In the genomic region with DNA sequence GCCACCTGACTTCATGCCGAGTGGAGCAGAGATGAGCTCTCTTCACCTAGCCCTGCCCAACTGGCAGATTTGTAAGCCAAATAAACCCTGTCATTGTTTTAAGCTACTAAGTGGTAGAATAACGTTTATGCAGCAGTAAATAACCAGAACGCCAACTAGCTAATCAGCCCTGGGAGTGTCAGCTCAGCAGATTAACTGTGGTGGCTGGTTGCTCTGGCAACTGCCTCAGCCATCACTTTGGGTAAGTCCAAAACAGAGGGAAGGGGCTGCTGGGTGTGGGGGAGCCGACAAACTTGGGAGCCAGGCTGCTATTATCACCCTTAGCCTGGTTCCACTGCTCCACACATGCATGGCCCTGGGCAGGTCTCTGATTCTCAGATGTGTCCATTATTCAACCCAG, we compare ENCODE assay signal across 16 cellular contexts.
"Had no signal": no experiment of that assay in that cellular context is flagged by ENCODE, and none has a peak within 500 bp of the region (broad histone marks: within the 10 kb centered on the region; RNA-seq: fewer than 3 reads in every experiment).

No MANE protein-coding gene starts in this region.

- H3K4me3 ChIP-seq: ascending aorta, heart right ventricle, left lung, prostate gland, right lobe of liver, tibial nerve had no signal

- H3K4me1 ChIP-seq: ascending aorta, heart right ventricle, left lung, prostate gland, tibial nerve had no signal

- DNase-seq: activated CD4-positive, alpha-beta memory T cell treated with anti-CD3 and anti-CD28 coated beads for 36 hours; activated naive CD4-positive, alpha-beta T cell; activated naive CD8-positive, alpha-beta T cell treated with anti-CD3 and anti-CD28 coated beads, Interleukin-2, amount 50 U/mL, for 24 hours; heart right ventricle; islet precursor cell; left lung; right lobe of liver; T-helper 9 cell had no signal

- H3K27me3 Mint-ChIP-seq: activated naive CD8-positive, alpha-beta T cell treated with anti-CD3 and anti-CD28 coated beads, Interleukin-2, amount 50 U/mL, for 24 hours had no signal

- H3K27ac Mint-ChIP-seq: activated CD4-positive, alpha-beta memory T cell treated with anti-CD3 and anti-CD28 coated beads for 36 hours; activated naive CD8-positive, alpha-beta T cell treated with anti-CD3 and anti-CD28 coated beads, Interleukin-2, amount 50 U/mL, for 24 hours; activated T-helper 1 cell treated with anti-CD3 and anti-CD28 coated beads, Interleukin-12 subunit alpha, Interleukin-12 subunit beta, Interleukin-2, Interleukin-4 antibody, amounts not matched to agents 30 ng/mL and 10 ng/mL and 1 ng/mL, durations not matched to agents 14 hours and 24 hours and 36 hours; natural killer cell treated with Interleukin-12 subunit alpha and Interleukin-12 subunit beta and Interleukin-15 and Interleukin-18, amount 100 ng/mL, for 72 hours; stimulated activated memory B cell treated with anti-CD40 and anti-IgM and Interleukin-4, amounts not matched to agents 10 μg/mL and 1 μg/mL and 100 μg/mL, for 72 hours had no signal

- H3K9me3 ChIP-seq: ascending aorta, heart right ventricle, left lung, prostate gland, right lobe of liver, tibial nerve had no signal

- H3K9me3 Mint-ChIP-seq: activated CD4-positive, alpha-beta memory T cell treated with anti-CD3 and anti-CD28 coated beads for 36 hours; activated naive CD8-positive, alpha-beta T cell treated with anti-CD3 and anti-CD28 coated beads, Interleukin-2, amount 50 U/mL, for 24 hours; activated T-helper 1 cell treated with anti-CD3 and anti-CD28 coated beads, Interleukin-12 subunit alpha, Interleukin-12 subunit beta, Interleukin-2, Interleukin-4 antibody, amounts not matched to agents 30 ng/mL and 10 ng/mL and 1 ng/mL, durations not matched to agents 14 hours and 24 hours and 36 hours; natural killer cell treated with Interleukin-12 subunit alpha and Interleukin-12 subunit beta and Interleukin-15 and Interleukin-18, amount 100 ng/mL, for 72 hours; stimulated activated memory B cell treated with anti-CD40 and anti-IgM and Interleukin-4, amounts not matched to agents 10 μg/mL and 1 μg/mL and 100 μg/mL, for 72 hours had no signal

- FAIRE-seq: endothelial cell of umbilical vein, frontal cortex had no signal

- H3K4me3 Mint-ChIP-seq: activated CD4-positive, alpha-beta memory T cell treated with anti-CD3 and anti-CD28 coated beads for 36 hours; activated naive CD8-positive, alpha-beta T cell treated with anti-CD3 and anti-CD28 coated beads, Interleukin-2, amount 50 U/mL, for 24 hours; activated T-helper 1 cell treated with anti-CD3 and anti-CD28 coated beads, Interleukin-12 subunit alpha, Interleukin-12 subunit beta, Interleukin-2, Interleukin-4 antibody, amounts not matched to agents 30 ng/mL and 10 ng/mL and 1 ng/mL, durations not matched to agents 14 hours and 24 hours and 36 hours; natural killer cell treated with Interleukin-12 subunit alpha and Interleukin-12 subunit beta and Interleukin-15 and Interleukin-18, amount 100 ng/mL, for 72 hours; stimulated activated memory B cell treated with anti-CD40 and anti-IgM and Interleukin-4, amounts not matched to agents 10 μg/mL and 1 μg/mL and 100 μg/mL, for 72 hours had no signal

- H3K36me3 Mint-ChIP-seq: activated CD4-positive, alpha-beta memory T cell treated with anti-CD3 and anti-CD28 coated beads for 36 hours; natural killer cell treated with Interleukin-12 subunit alpha and Interleukin-12 subunit beta and Interleukin-15 and Interleukin-18, amount 100 ng/mL, for 72 hours; stimulated activated memory B cell treated with anti-CD40 and anti-IgM and Interleukin-4, amounts not matched to agents 10 μg/mL and 1 μg/mL and 100 μg/mL, for 72 hours had no signal

- H3K27me3 ChIP-seq: ascending aorta, left lung, right lobe of liver, tibial nerve had no signal

- H3K4me1 Mint-ChIP-seq: stimulated activated memory B cell treated with anti-CD40 and anti-IgM and Interleukin-4, amounts not matched to agents 10 μg/mL and 1 μg/mL and 100 μg/mL, for 72 hours had no signal

- H3K36me3 ChIP-seq: ascending aorta, heart right ventricle, left lung, prostate gland, right lobe of liver, tibial nerve had no signal

- ATAC-seq: activated naive CD8-positive, alpha-beta T cell treated with anti-CD3 and anti-CD28 coated beads, Interleukin-2, amount 50 U/mL, for 24 hours; heart right ventricle; left lung; natural killer cell treated with Interleukin-12 subunit alpha and Interleukin-12 subunit beta and Interleukin-15 and Interleukin-18, amount 100 ng/mL, for 72 hours; right lobe of liver; stimulated activated memory B cell treated with anti-CD40 and anti-IgM and Interleukin-4, amounts not matched to agents 10 μg/mL and 1 μg/mL and 100 μg/mL, for 72 hours had no signal

- H3K27ac ChIP-seq: ascending aorta, heart right ventricle, left lung, prostate gland, right lobe of liver, tibial nerve had no signal
